Comparison of ENCODE assay signal across 8 cellular contexts in genomic region chr7:91034459-91035368, GRCh38.
DNase-seq lines count a peak whose midpoint lies in the region; ATAC-seq and TF ChIP-seq lines count a peak whose summit lies in the region.

No MANE protein-coding gene starts in this region.

- intact Hi-C loops in posterior cingulate gyrus (cut with DNase I), result loop anchor here (5.0 kb wide), 1 partner anchor 327 kb away; no protein-coding TSS in a partner anchor

- DNase-seq in COLO829 (ENCODE audit: low spot score), result peak; percentile 49
- peak; percentile 80 to 98 (median 88) for DNase-seq in NCI-H1417 (lab: John Stamatoyannopoulos, UW)
- peak; percentile 4 for DNase-seq in SKM-1 treated with dmso at 0.1 percent for 144 hours (lab: John Stamatoyannopoulos, UW; ENCODE audit: unreplicated experiment)
- DNase-seq in foreskin keratinocyte, result peak; percentile 10 to 33
- DNase-seq in posterior cingulate gyrus, result peak in 7 of 10 donors; percentile 22 to 86 (median 51)
- no peak for DNase-seq in activated effector memory CD4-positive, alpha-beta T cell treated with anti-CD3 and anti-CD28 coated beads, Interleukin-2, amount 50 U/mL, for 16 hours

- no peaks in the 10 kb centered on the region for H3K4me1 ChIP-seq in foreskin keratinocyte

- H3K27ac ChIP-seq in foreskin keratinocyte, result peak overlapping the region; percentile 15

- ATAC-seq in GM21381 (IDR thresholded peaks at IDR 0.05; ENCODE audit: unreplicated experiment), result peak; percentile 45
- ATAC-seq in foreskin keratinocyte, result peak; percentile 44
- no peak for ATAC-seq in GM21737 (IDR thresholded peaks at IDR 0.05; ENCODE audit: unreplicated experiment)

- TF ChIP-seq CTCF in foreskin keratinocyte (conservative IDR thresholded peaks at IDR 0.05), result peak; percentile 75

- H3K27me3 ChIP-seq in foreskin keratinocyte, result no peaks in the 10 kb centered on the region
